Comparison of ENCODE assay signal across 8 cellular contexts in genomic region chr6:30541515-30542403, GRCh38. TPM values are rescaled to one million over a fixed set of nuclear protein-coding genes. Genes with fewer than 3 reads are reported as not detected.
DNase-seq lines count a peak whose midpoint lies in the region; ATAC-seq and TF ChIP-seq lines count a peak whose summit lies in the region.

No MANE protein-coding gene starts in this region.

- H3K36me3 Mint-ChIP-seq in activated CD8-positive, alpha-beta memory T cell treated with anti-CD3 and anti-CD28 coated beads, Interleukin-2, amount 10 ng/mL, durations not matched to agents 7 days and 5 days = peaks cover 2% of the 10 kb centered on the region
- H3K36me3 Mint-ChIP-seq in endodermal cell (ENCODE audit: low read depth) = peaks cover 6% of the 10 kb centered on the region

- peak overlapping the region; percentile 76 for H3K4me3 Mint-ChIP-seq in activated CD8-positive, alpha-beta memory T cell treated with anti-CD3 and anti-CD28 coated beads, Interleukin-2, amount 10 ng/mL, durations not matched to agents 7 days and 5 days
- H3K4me3 Mint-ChIP-seq in endodermal cell = peak overlapping the region; percentile 55

- H4K5ac ChIP-seq in mesendoderm (ENCODE audit: low read length) = no peak overlapping the region

- H2BK5ac ChIP-seq in mesendoderm (ENCODE audit: low read length) = no peak overlapping the region

- H4K8ac ChIP-seq in mesendoderm (ENCODE audit: low read depth, low read length) = no peak overlapping the region

- TF ChIP-seq CTCF in endodermal cell (conservative IDR thresholded peaks at IDR 0.05) = peak; percentile 100

- no peaks in the 10 kb centered on the region for H3K79me2 ChIP-seq in mesendoderm (ENCODE audit: control insufficient read depth, insufficient read depth, low read length)

- peak; percentile 89 for ATAC-seq in activated CD8-positive, alpha-beta memory T cell treated with anti-CD3 and anti-CD28 coated beads, Interleukin-2, amount 10 ng/mL, durations not matched to agents 7 days and 5 days
- no peak for ATAC-seq in HG03039 (IDR thresholded peaks at IDR 0.05; ENCODE audit: unreplicated experiment)

- H3K27ac ChIP-seq in HUES48 (ENCODE audit: low read depth, low read length) (no peak overlapping the region), endodermal cell (ENCODE audit: low read depth, low read length) (no peak overlapping the region), mesendoderm (ENCODE audit: low read depth, low read length) (no peak overlapping the region)

- no peak overlapping the region for H2BK15ac ChIP-seq in mesendoderm (replicated peaks; ENCODE audit: low read depth)

- H3K4me1 ChIP-seq in HUES48 (ENCODE audit: control insufficient read depth, insufficient read depth, low read length) (no peaks in the 10 kb centered on the region), endodermal cell (ENCODE audit: control insufficient read depth, insufficient read depth, low read length) (no peaks in the 10 kb centered on the region), mesendoderm (ENCODE audit: control insufficient read depth, low read depth, low read length) (no peaks in the 10 kb centered on the region)

- CTCF ChIA-PET in activated CD8-positive, alpha-beta memory T cell treated with anti-CD3 and anti-CD28 coated beads, Interleukin-2, amount 10 ng/mL, durations not matched to agents 7 days and 5 days (lab: Charles Lee) = interaction anchor here (0.7 to 12.0 kb wide), 49 partner anchors 11 to 328 kb away, joined by 3 to 305 read pairs (median 6); partner anchors contain the start of genes ABCF1, ATAT1, DHX16 and GNL1

- H3K4me1 Mint-ChIP-seq in activated CD8-positive, alpha-beta memory T cell treated with anti-CD3 and anti-CD28 coated beads, Interleukin-2, amount 10 ng/mL, durations not matched to agents 7 days and 5 days = peaks cover 32% of the 10 kb centered on the region
- H3K4me1 Mint-ChIP-seq in endodermal cell = peaks cover 3% of the 10 kb centered on the region

- H3K4me2 ChIP-seq in mesendoderm (ENCODE audit: low read length) = peak overlapping the region; percentile 72

- H3K27me3 ChIP-seq in HUES48 (ENCODE audit: control insufficient read depth, insufficient read depth, low read length) (no peaks in the 10 kb centered on the region), endodermal cell (ENCODE audit: control insufficient read depth, insufficient read depth, low read length, poor library complexity, severe bottlenecking) (no peaks in the 10 kb centered on the region), mesendoderm (ENCODE audit: insufficient read depth, low read length, poor library complexity) (no peaks in the 10 kb centered on the region)

- H3K4ac ChIP-seq in mesendoderm (ENCODE audit: low read depth, low read length) = no peak overlapping the region

- peak overlapping the region; percentile 87 for H3K27ac Mint-ChIP-seq in activated CD8-positive, alpha-beta memory T cell treated with anti-CD3 and anti-CD28 coated beads, Interleukin-2, amount 10 ng/mL, durations not matched to agents 7 days and 5 days
- H3K27ac Mint-ChIP-seq in endodermal cell = no peak overlapping the region

- no peaks in the 10 kb centered on the region for H3K9me3 Mint-ChIP-seq in activated CD8-positive, alpha-beta memory T cell treated with anti-CD3 and anti-CD28 coated beads, Interleukin-2, amount 10 ng/mL, durations not matched to agents 7 days and 5 days (ENCODE audit: low read depth)
- no peaks in the 10 kb centered on the region for H3K9me3 Mint-ChIP-seq in endodermal cell

- peak overlapping the region; percentile 9 for H3K56ac ChIP-seq in mesendoderm (ENCODE audit: low read length)

- no peaks in the 10 kb centered on the region for H3K79me1 ChIP-seq in mesendoderm (ENCODE audit: low read length)

- no peak overlapping the region for H3K18ac ChIP-seq in mesendoderm (ENCODE audit: low read length)

- H3K9ac ChIP-seq in HUES48 (ENCODE audit: low read depth, low read length) (no peak overlapping the region), endodermal cell (ENCODE audit: extremely low read depth, low read length, poor library complexity, severe bottlenecking) (no peak overlapping the region), mesendoderm (ENCODE audit: low read length) (peak overlapping the region; percentile 51)

- H3K36me3 ChIP-seq in HUES48 (ENCODE audit: control insufficient read depth, insufficient read depth, low read length) (peaks cover 13% of the 10 kb centered on the region), endodermal cell (ENCODE audit: control insufficient read depth, insufficient read depth, low read length) (peaks cover 8% of the 10 kb centered on the region), mesendoderm (ENCODE audit: control insufficient read depth, insufficient read depth, low read length) (no peaks in the 10 kb centered on the region)

- WGBS in endodermal cell (ENCODE audit: insufficient coverage in 1 of 2, insufficient read length in 1 of 2), 2 experiments = 29 to 38% methylated on average over 18 to 23 of the region's 23 CpGs
- no CpG with 5 or more reads among the region's 23 CpGs for WGBS in mesendoderm (ENCODE audit: extremely low coverage, insufficient coverage, low lambda C conversion rate)

- H3K23ac ChIP-seq in mesendoderm (ENCODE audit: low read length) = no peak overlapping the region

- peak overlapping the region; percentile 61 for H3K4me3 ChIP-seq in HUES48 (ENCODE audit: low read depth, low read length)
- H3K4me3 ChIP-seq in endodermal cell (ENCODE audit: low read length) = peak overlapping the region; percentile 81
- peak overlapping the region; percentile 25 for H3K4me3 ChIP-seq in mesendoderm (ENCODE audit: low read length)

- H2BK120ac ChIP-seq in mesendoderm (ENCODE audit: low read depth, low read length) = no peak overlapping the region

- peak; percentile 78 for DNase-seq in EL
- peak; percentile 49 for DNase-seq in NOMO-1 treated with dmso at 0.1 percent for 144 hours (lab: John Stamatoyannopoulos, UW; ENCODE audit: unreplicated experiment)
- peak; percentile 89 for DNase-seq in activated CD8-positive, alpha-beta memory T cell treated with anti-CD3 and anti-CD28 coated beads, Interleukin-2, amount 10 ng/mL, durations not matched to agents 7 days and 5 days
- peak; percentile 91 for DNase-seq in endodermal cell
- peak; percentile 88 for DNase-seq in mesendoderm
- peak; percentile 61 for DNase-seq in stimulated activated CD8-positive, alpha-beta memory T cell treated with anti-CD3 and anti-CD28 coated beads, Interleukin-12 subunit alpha, Interleukin-12 subunit beta, amount 100 ng/mL, for 4 hours (ENCODE audit: low read depth)

- H3K9me3 ChIP-seq in HUES48 (ENCODE audit: control insufficient read depth, insufficient read depth, low read length) = no peaks in the 10 kb centered on the region
- no peaks in the 10 kb centered on the region for H3K9me3 ChIP-seq in endodermal cell (ENCODE audit: control insufficient read depth, low read length)

- H3K27me3 Mint-ChIP-seq in activated CD8-positive, alpha-beta memory T cell treated with anti-CD3 and anti-CD28 coated beads, Interleukin-2, amount 10 ng/mL, durations not matched to agents 7 days and 5 days = no peaks in the 10 kb centered on the region
- peaks cover 6% of the 10 kb centered on the region for H3K27me3 Mint-ChIP-seq in endodermal cell (ENCODE audit: insufficient read depth)

- no peak overlapping the region for H2AK5ac ChIP-seq in mesendoderm (ENCODE audit: low read length)

RNA-seq across cellular contexts. Expression of gene GNL1, which starts 14.5 kb away (rescaled TPM):
- total RNA-seq in activated CD8-positive, alpha-beta memory T cell treated with anti-CD3 and anti-CD28 coated beads, Interleukin-2, amount 10 ng/mL, durations not matched to agents 7 days and 5 days = 10 to 100 TPM; 64.0 to 73.5 TPM
- 10 to 100 TPM; 82.1 to 93.5 TPM for total RNA-seq in endodermal cell
- 44.7 TPM for polyA plus RNA-seq in endodermal cell (2013, experiment 1 of 2)
- 37.3 TPM for polyA plus RNA-seq in endodermal cell (2013, experiment 2 of 2)
- polyA plus RNA-seq in mesendoderm (2013, experiment 1 of 2) = 32.3 TPM
- polyA plus RNA-seq in mesendoderm (2013, experiment 2 of 2) = 30.9 TPM

RNA-seq across cellular contexts. Expression of gene PRR3, which starts 15.3 kb away (rescaled TPM):
- total RNA-seq in activated CD8-positive, alpha-beta memory T cell treated with anti-CD3 and anti-CD28 coated beads, Interleukin-2, amount 10 ng/mL, durations not matched to agents 7 days and 5 days = 10 to 100 TPM; 19.5 to 23.6 TPM
- total RNA-seq in endodermal cell = 10 to 100 TPM; 10.9 to 12.0 TPM
- 42.4 TPM for polyA plus RNA-seq in endodermal cell (2013, experiment 1 of 2)
- polyA plus RNA-seq in endodermal cell (2013, experiment 2 of 2) = 36.6 TPM
- 13.3 TPM for polyA plus RNA-seq in mesendoderm (2013, experiment 1 of 2)
- 12.5 TPM for polyA plus RNA-seq in mesendoderm (2013, experiment 2 of 2)

RNA-seq across cellular contexts. Expression of gene ABCF1, which starts 29.5 kb away (rescaled TPM):
- 10 to 100 TPM; 73.8 to 98.6 TPM for total RNA-seq in activated CD8-positive, alpha-beta memory T cell treated with anti-CD3 and anti-CD28 coated beads, Interleukin-2, amount 10 ng/mL, durations not matched to agents 7 days and 5 days
- total RNA-seq in endodermal cell = 10 to 100 TPM; 84.9 to 89.3 TPM
- polyA plus RNA-seq in endodermal cell (2013, experiment 1 of 2) = 65.6 TPM
- polyA plus RNA-seq in endodermal cell (2013, experiment 2 of 2) = 62.9 TPM
- polyA plus RNA-seq in mesendoderm (2013, experiment 1 of 2) = 106 TPM
- polyA plus RNA-seq in mesendoderm (2013, experiment 2 of 2) = 106 TPM

RNA-seq across cellular contexts. Expression of gene HLA-E, which starts 52.5 kb away (rescaled TPM):
- total RNA-seq in activated CD8-positive, alpha-beta memory T cell treated with anti-CD3 and anti-CD28 coated beads, Interleukin-2, amount 10 ng/mL, durations not matched to agents 7 days and 5 days = 100 to 1,000 TPM; 395 to 602 TPM
- total RNA-seq in endodermal cell = 10 to 100 TPM; 31.7 to 38.4 TPM
- polyA plus RNA-seq in endodermal cell (2013, experiment 1 of 2) = 22.1 TPM
- 24.1 TPM for polyA plus RNA-seq in endodermal cell (2013, experiment 2 of 2)
- polyA plus RNA-seq in mesendoderm (2013, experiment 1 of 2) = 13.9 TPM
- 13.3 TPM for polyA plus RNA-seq in mesendoderm (2013, experiment 2 of 2)

Comparison
In these comparisons a context has a peak if more than half of its experiments do, and no peak if none do; other contexts are left out.
1. H3K4me3 ChIP-seq: peak in every context shown above with its lines; median percentile 81 in endodermal cell; 61 in HUES48; 25 in mesendoderm.